In the genomic region with DNA sequence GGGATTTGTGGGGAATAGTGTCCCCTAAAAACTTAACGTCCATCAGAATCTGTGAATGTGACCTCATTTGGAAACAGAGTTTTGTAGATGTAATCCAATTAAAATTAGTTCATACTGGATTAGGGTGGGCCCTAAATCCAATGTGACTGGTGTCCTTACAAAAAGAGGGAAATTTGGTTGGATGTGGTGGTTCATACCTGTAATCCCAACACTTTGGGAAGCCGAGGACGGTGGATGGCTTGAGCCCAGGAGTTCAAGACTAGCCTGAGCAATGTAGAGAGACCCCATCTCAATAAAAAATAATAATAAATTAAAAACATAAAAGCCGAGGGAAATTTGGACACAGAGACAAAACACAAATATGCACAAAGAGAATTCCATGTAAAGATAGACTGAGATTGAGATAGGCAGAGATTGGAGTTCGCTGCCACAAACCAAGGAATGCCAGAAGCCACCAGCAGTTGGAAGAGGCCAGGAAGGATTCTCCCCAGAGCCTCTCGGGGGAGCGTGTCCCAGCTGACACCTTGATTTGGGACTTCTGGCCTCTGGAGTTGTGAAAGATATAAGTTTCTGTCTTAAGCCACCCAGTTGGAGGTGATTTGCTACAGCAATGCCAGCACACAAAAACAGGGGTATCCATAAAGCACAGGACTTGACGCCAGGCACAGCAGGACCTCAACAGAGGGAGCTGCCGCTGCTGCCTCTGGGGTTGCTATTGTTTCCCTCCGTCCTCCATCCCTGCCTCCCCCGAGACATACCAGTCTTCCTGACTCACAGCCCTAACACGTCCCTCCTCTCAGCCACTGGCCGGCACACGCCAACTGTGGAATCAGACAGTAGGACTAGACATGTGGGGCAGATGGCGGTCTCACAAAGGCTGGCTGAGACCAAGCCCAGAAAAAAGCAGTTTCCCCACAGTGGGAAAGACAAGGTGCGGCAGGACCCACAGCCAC, we compare ENCODE assay signal across 1 cellular context.
TF ChIP-seq lines count a peak whose summit lies in the region.

No MANE protein-coding gene starts in this region.

TF ChIP-seq in HepG2, 621 proteins besides CTCF, POLR2A, EP300 and RAD21 (continued from another document and continues in another):
- TF ChIP-seq, protein P1, sequence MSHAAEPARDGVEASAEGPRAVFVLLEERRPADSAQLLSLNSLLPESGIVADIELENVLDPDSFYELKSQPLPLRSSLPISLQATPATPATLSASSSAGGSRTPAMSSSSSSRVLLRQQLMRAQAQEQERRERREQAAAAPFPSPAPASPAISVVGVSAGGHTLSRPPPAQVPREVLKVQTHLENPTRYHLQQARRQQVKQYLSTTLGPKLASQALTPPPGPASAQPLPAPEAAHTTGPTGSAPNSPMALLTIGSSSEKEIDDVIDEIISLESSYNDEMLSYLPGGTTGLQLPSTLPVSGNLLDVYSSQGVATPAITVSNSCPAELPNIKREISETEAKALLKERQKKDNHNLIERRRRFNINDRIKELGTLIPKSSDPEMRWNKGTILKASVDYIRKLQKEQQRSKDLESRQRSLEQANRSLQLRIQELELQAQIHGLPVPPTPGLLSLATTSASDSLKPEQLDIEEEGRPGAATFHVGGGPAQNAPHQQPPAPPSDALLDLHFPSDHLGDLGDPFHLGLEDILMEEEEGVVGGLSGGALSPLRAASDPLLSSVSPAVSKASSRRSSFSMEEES (CRISPR knock-in tag; IDR thresholded peaks at IDR 0.05) = no peak
- no peak for TF ChIP-seq ZNF557 (CRISPR knock-in tag; IDR thresholded peaks at IDR 0.05)
- no peak for TF ChIP-seq CCAR2 (optimal IDR thresholded peaks at IDR 0.05; ENCODE audit: low read depth, low read length)
- no peak for TF ChIP-seq ZNF207 (IDR thresholded peaks at IDR 0.05; ENCODE audit: borderline replicate concordance)
- TF ChIP-seq, protein P2, sequence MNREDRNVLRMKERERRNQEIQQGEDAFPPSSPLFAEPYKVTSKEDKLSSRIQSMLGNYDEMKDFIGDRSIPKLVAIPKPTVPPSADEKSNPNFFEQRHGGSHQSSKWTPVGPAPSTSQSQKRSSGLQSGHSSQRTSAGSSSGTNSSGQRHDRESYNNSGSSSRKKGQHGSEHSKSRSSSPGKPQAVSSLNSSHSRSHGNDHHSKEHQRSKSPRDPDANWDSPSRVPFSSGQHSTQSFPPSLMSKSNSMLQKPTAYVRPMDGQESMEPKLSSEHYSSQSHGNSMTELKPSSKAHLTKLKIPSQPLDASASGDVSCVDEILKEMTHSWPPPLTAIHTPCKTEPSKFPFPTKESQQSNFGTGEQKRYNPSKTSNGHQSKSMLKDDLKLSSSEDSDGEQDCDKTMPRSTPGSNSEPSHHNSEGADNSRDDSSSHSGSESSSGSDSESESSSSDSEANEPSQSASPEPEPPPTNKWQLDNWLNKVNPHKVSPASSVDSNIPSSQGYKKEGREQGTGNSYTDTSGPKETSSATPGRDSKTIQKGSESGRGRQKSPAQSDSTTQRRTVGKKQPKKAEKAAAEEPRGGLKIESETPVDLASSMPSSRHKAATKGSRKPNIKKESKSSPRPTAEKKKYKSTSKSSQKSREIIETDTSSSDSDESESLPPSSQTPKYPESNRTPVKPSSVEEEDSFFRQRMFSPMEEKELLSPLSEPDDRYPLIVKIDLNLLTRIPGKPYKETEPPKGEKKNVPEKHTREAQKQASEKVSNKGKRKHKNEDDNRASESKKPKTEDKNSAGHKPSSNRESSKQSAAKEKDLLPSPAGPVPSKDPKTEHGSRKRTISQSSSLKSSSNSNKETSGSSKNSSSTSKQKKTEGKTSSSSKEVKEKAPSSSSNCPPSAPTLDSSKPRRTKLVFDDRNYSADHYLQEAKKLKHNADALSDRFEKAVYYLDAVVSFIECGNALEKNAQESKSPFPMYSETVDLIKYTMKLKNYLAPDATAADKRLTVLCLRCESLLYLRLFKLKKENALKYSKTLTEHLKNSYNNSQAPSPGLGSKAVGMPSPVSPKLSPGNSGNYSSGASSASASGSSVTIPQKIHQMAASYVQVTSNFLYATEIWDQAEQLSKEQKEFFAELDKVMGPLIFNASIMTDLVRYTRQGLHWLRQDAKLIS (CRISPR knock-in tag; IDR thresholded peaks at IDR 0.05) = no peak
- TF ChIP-seq ARNT (IDR thresholded peaks at IDR 0.05) = no peak
- TF ChIP-seq ZNF775 (CRISPR knock-in tag; IDR thresholded peaks at IDR 0.05; ENCODE audit: borderline replicate concordance) = no peak
- TF ChIP-seq, protein P3, sequence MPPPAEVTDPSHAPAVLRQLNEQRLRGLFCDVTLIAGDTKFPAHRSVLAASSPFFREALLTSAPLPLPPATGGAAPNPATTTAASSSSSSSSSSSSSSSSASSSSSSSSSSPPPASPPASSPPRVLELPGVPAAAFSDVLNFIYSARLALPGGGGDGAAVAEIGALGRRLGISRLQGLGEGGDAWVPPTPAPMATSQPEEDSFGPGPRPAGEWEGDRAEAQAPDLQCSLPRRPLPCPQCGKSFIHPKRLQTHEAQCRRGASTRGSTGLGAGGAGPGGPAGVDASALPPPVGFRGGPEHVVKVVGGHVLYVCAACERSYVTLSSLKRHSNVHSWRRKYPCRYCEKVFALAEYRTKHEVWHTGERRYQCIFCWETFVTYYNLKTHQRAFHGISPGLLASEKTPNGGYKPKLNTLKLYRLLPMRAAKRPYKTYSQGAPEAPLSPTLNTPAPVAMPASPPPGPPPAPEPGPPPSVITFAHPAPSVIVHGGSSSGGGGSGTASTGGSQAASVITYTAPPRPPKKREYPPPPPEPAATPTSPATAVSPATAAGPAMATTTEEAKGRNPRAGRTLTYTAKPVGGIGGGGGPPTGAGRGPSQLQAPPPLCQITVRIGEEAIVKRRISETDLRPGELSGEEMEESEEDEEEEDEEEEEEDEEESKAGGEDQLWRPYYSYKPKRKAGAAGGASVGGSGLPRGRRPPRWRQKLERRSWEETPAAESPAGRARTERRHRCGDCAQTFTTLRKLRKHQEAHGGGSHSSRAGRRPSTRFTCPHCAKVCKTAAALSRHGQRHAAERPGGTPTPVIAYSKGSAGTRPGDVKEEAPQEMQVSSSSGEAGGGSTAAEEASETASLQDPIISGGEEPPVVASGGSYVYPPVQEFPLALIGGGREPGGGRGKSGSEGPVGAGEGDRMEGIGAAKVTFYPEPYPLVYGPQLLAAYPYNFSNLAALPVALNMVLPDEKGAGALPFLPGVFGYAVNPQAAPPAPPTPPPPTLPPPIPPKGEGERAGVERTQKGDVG (CRISPR knock-in tag; IDR thresholded peaks at IDR 0.05; ENCODE audit: borderline replicate concordance) = no peak; the same call in 1 of the 2 replicates
- TF ChIP-seq MLLT10 (CRISPR knock-in tag; IDR thresholded peaks at IDR 0.05) = no peak
- TF ChIP-seq, protein P4, sequence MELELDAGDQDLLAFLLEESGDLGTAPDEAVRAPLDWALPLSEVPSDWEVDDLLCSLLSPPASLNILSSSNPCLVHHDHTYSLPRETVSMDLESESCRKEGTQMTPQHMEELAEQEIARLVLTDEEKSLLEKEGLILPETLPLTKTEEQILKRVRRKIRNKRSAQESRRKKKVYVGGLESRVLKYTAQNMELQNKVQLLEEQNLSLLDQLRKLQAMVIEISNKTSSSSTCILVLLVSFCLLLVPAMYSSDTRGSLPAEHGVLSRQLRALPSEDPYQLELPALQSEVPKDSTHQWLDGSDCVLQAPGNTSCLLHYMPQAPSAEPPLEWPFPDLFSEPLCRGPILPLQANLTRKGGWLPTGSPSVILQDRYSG (CRISPR knock-in tag; IDR thresholded peaks at IDR 0.05) = no peak
- no peak for TF ChIP-seq ZSCAN12 (CRISPR knock-in tag; IDR thresholded peaks at IDR 0.05)
- TF ChIP-seq THAP11 (CRISPR knock-in tag; IDR thresholded peaks at IDR 0.05) = no peak
- no peak for TF ChIP-seq KLF15 (CRISPR knock-in tag; IDR thresholded peaks at IDR 0.05; ENCODE audit: borderline replicate concordance)
- no peak for TF ChIP-seq KDM6A (CRISPR knock-in tag; IDR thresholded peaks at IDR 0.05; ENCODE audit: low read depth)
- TF ChIP-seq ELF3 (CRISPR knock-in tag; IDR thresholded peaks at IDR 0.05) = no peak
- TF ChIP-seq ZNF350 (CRISPR knock-in tag; IDR thresholded peaks at IDR 0.05; ENCODE audit: borderline replicate concordance, low read depth) = no peak
- no peak for TF ChIP-seq ZNF747 (CRISPR knock-in tag; IDR thresholded peaks at IDR 0.05; ENCODE audit: borderline replicate concordance)
- 0 out of 2 replicates have a peak, but pooled peaks have one; percentile 16 for TF ChIP-seq TOPORS (CRISPR knock-in tag; IDR thresholded peaks at IDR 0.05)
- TF ChIP-seq, protein P5, sequence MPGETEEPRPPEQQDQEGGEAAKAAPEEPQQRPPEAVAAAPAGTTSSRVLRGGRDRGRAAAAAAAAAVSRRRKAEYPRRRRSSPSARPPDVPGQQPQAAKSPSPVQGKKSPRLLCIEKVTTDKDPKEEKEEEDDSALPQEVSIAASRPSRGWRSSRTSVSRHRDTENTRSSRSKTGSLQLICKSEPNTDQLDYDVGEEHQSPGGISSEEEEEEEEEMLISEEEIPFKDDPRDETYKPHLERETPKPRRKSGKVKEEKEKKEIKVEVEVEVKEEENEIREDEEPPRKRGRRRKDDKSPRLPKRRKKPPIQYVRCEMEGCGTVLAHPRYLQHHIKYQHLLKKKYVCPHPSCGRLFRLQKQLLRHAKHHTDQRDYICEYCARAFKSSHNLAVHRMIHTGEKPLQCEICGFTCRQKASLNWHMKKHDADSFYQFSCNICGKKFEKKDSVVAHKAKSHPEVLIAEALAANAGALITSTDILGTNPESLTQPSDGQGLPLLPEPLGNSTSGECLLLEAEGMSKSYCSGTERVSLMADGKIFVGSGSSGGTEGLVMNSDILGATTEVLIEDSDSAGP (CRISPR knock-in tag; IDR thresholded peaks at IDR 0.05; ENCODE audit: borderline replicate concordance) = no peak
- TF ChIP-seq, protein P6, sequence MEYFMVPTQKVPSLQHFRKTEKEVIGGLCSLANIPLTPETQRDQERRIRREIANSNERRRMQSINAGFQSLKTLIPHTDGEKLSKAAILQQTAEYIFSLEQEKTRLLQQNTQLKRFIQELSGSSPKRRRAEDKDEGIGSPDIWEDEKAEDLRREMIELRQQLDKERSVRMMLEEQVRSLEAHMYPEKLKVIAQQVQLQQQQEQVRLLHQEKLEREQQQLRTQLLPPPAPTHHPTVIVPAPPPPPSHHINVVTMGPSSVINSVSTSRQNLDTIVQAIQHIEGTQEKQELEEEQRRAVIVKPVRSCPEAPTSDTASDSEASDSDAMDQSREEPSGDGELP (IDR thresholded peaks at IDR 0.05; ENCODE audit: borderline replicate concordance, low read depth) = no peak
- 0 out of 2 replicates have a peak, but pooled peaks have one; percentile 24 for TF ChIP-seq SP2 (CRISPR knock-in tag; IDR thresholded peaks at IDR 0.05)
- TF ChIP-seq TP53 (CRISPR knock-in tag; conservative IDR thresholded peaks at IDR 0.05) = no peak
- TF ChIP-seq HIVEP1 (CRISPR knock-in tag; IDR thresholded peaks at IDR 0.05) = no peak
- TF ChIP-seq ZNF543 (CRISPR knock-in tag; IDR thresholded peaks at IDR 0.05) = no peak
- no peak for TF ChIP-seq ZNF746 (CRISPR knock-in tag; IDR thresholded peaks at IDR 0.05)
- TF ChIP-seq GPN1 (CRISPR knock-in tag; IDR thresholded peaks at IDR 0.05; ENCODE audit: borderline replicate concordance) = no peak
- TF ChIP-seq, protein P7, sequence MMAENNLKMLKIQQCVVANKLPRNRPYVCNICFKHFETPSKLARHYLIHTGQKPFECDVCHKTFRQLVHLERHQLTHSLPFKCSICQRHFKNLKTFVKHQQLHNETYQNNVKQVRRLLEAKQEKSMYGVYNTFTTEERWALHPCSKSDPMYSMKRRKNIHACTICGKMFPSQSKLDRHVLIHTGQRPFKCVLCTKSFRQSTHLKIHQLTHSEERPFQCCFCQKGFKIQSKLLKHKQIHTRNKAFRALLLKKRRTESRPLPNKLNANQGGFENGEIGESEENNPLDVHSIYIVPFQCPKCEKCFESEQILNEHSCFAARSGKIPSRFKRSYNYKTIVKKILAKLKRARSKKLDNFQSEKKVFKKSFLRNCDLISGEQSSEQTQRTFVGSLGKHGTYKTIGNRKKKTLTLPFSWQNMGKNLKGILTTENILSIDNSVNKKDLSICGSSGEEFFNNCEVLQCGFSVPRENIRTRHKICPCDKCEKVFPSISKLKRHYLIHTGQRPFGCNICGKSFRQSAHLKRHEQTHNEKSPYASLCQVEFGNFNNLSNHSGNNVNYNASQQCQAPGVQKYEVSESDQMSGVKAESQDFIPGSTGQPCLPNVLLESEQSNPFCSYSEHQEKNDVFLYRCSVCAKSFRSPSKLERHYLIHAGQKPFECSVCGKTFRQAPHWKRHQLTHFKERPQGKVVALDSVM (CRISPR knock-in tag; IDR thresholded peaks at IDR 0.05) = peak; percentile 48
- TF ChIP-seq ZNF136 (CRISPR knock-in tag; IDR thresholded peaks at IDR 0.05; ENCODE audit: low read depth) = no peak
- TF ChIP-seq ZNF225 (CRISPR knock-in tag; IDR thresholded peaks at IDR 0.05) = no peak
- TF ChIP-seq, protein P8, sequence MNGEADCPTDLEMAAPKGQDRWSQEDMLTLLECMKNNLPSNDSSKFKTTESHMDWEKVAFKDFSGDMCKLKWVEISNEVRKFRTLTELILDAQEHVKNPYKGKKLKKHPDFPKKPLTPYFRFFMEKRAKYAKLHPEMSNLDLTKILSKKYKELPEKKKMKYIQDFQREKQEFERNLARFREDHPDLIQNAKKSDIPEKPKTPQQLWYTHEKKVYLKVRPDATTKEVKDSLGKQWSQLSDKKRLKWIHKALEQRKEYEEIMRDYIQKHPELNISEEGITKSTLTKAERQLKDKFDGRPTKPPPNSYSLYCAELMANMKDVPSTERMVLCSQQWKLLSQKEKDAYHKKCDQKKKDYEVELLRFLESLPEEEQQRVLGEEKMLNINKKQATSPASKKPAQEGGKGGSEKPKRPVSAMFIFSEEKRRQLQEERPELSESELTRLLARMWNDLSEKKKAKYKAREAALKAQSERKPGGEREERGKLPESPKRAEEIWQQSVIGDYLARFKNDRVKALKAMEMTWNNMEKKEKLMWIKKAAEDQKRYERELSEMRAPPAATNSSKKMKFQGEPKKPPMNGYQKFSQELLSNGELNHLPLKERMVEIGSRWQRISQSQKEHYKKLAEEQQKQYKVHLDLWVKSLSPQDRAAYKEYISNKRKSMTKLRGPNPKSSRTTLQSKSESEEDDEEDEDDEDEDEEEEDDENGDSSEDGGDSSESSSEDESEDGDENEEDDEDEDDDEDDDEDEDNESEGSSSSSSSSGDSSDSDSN (CRISPR knock-in tag; IDR thresholded peaks at IDR 0.05) = no peak
- TF ChIP-seq NFYB (CRISPR knock-in tag; IDR thresholded peaks at IDR 0.05) = no peak
